19 cellular contexts compared by ENCODE assay signal in the genomic region with DNA sequence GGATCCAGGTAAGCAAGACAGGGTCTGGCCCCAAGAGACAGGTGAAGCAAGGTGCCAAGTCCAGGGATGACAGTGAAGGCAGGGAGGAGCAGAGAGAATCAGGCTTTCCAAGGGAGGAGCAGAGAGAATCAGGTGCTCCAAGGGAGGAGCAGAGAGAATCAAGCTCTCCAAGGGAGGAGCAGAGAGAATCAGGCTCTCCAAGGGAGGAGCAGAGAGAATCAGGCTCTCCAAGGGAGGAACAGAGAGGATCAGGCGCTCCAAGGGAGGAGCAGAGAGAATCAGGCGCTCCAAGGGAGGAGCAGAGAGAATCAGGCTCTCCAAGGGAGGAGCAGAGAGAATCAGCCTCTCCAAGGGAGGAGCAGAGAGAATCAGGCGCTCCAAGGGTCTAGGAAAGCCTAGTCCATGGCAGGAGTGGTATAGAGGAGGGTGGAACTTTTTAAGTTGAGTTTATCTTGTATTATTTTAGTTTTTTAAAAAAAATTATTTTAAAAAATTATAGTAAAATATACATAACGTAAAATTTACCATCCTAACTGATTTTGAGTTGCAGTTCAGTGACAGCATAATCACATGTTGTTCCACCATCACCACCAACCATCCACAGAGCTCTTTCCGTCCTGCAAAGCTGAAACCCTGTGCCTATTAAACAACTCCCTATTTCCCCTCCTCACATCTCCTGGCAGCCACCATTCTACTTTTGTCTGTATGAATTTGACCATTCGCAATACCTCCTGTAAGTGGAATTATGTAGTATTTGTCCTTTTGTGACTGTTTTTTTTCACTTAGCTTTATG.
DNase-seq lines count a peak whose midpoint lies in the region; FAIRE-seq and TF ChIP-seq lines count a peak whose summit lies in the region.
"Had no signal": no experiment of that assay in that cellular context is flagged by ENCODE, and none has a peak within 500 bp of the region (broad histone marks: within the 10 kb centered on the region; RNA-seq: fewer than 3 reads in every experiment).

No MANE protein-coding gene starts in this region.

- peak overlapping the region; percentile 66 for H3K9ac ChIP-seq in endothelial cell of umbilical vein (replicated peaks; ENCODE audit: extremely low read depth, insufficient read depth, low read length)
- H3K9ac ChIP-seq: BLaER1 had no signal

- CTCF ChIA-PET in RWPE1 (lab: Yijun Ruan, JAX) (interaction anchor here (1.6 kb wide), 1 partner anchor 139 kb away, joined by 6 read pairs; no protein-coding TSS in a partner anchor), endothelial cell of umbilical vein (lab: Charles Lee) (interaction anchor here (0.6 to 1.7 kb wide), 27 partner anchors 8 to 900 kb away, joined by 3 to 12 read pairs (median 4); no protein-coding TSS in a partner anchor)

- peaks cover 39% of the 10 kb centered on the region for H3K4me1 ChIP-seq in endothelial cell of umbilical vein (ENCODE audit: control insufficient read depth, extremely low read depth, insufficient read depth, low read length)
- peaks cover 0 to 33% (median 22%) of the 10 kb centered on the region in 4 donors for H3K4me1 ChIP-seq in tibial artery
- H3K4me1 ChIP-seq: BLaER1 had no signal

- peak overlapping the region; percentile 62 for H3K4me2 ChIP-seq in endothelial cell of umbilical vein (ENCODE audit: insufficient read depth, low read length)
- H3K4me2 ChIP-seq: BLaER1, hepatocyte had no signal

- TF ChIP-seq CTCF in RWPE1 (conservative IDR thresholded peaks at IDR 0.05; ENCODE audit: low read depth) (no peak), endothelial cell of umbilical vein (IDR thresholded peaks at IDR 0.05; ENCODE audit: extremely low read depth in 1 of 2, insufficient read depth in 1 of 2, low read depth in 1 of 2, low read length in 2 of 2) (no peak), neural crest cell (conservative IDR thresholded peaks at IDR 0.05) (no peak), tibial artery (IDR thresholded peaks at IDR 0.05) (no peak), WERI-Rb-1 (IDR thresholded peaks at IDR 0.05; ENCODE audit: low read depth, low read length) (no peak)

- peaks cover 15% of the 10 kb centered on the region for H3K4me1 Mint-ChIP-seq in neural crest cell
- H3K4me1 Mint-ChIP-seq: activated naive CD4-positive, alpha-beta T cell treated with anti-CD3 and anti-CD28 coated beads, Interleukin-2, amount 50 U/mL, for 24 hours had no signal

- H3K9me1 ChIP-seq in endothelial cell of umbilical vein (replicated peaks; ENCODE audit: control insufficient read depth, extremely low read depth, insufficient read depth, low read length), result no peaks in the 10 kb centered on the region

- H3K27ac ChIP-seq in RWPE1 (peak overlapping the region; percentile 69), endothelial cell of umbilical vein (ENCODE audit: insufficient read depth, low read depth, low read length) (peak overlapping the region; percentile 92), tibial artery (peak overlapping the region; percentile 61 to 75), WERI-Rb-1 (no peak overlapping the region)
- H3K27ac ChIP-seq: BLaER1, hepatocyte had no signal

- POLR2A ChIA-PET in RWPE1 (lab: Yijun Ruan, JAX; ENCODE audit: low non-redundant PET), result no interaction called here
- POLR2A ChIA-PET in endothelial cell of umbilical vein (lab: Charles Lee), result interaction anchor here (1.0 kb wide), 2 partner anchors 8 to 43 kb away, joined by 3 to 4 read pairs; no protein-coding TSS in a partner anchor

- peaks cover 5% of the 10 kb centered on the region for H3K36me3 Mint-ChIP-seq in neural crest cell (ENCODE audit: low read depth)
- H3K36me3 Mint-ChIP-seq: activated naive CD4-positive, alpha-beta T cell treated with anti-CD3 and anti-CD28 coated beads, Interleukin-2, amount 50 U/mL, for 24 hours had no signal

- H4K20me1 ChIP-seq in endothelial cell of umbilical vein (replicated peaks; ENCODE audit: control insufficient read depth, extremely low read depth, insufficient read depth, low read length), result no peaks in the 10 kb centered on the region
- H4K20me1 ChIP-seq: BLaER1 had no signal

- no peaks in the 10 kb centered on the region for H3K9me3 Mint-ChIP-seq in neural crest cell
- H3K9me3 Mint-ChIP-seq: activated naive CD4-positive, alpha-beta T cell treated with anti-CD3 and anti-CD28 coated beads, Interleukin-2, amount 50 U/mL, for 24 hours had no signal

- H3K9me3 ChIP-seq in endothelial cell of umbilical vein (replicated peaks; ENCODE audit: control insufficient read depth, insufficient read depth, low read length) (no peaks in the 10 kb centered on the region), tibial artery (peaks cover 0 to 2% (median 0%) of the 10 kb centered on the region in 3 donors), WERI-Rb-1 (ENCODE audit: severe bottlenecking) (no peaks in the 10 kb centered on the region)
- H3K9me3 ChIP-seq: BLaER1, Peyer's patch had no signal

- no peaks in the 10 kb centered on the region for H3K27me3 ChIP-seq in endothelial cell of umbilical vein (ENCODE audit: control insufficient read depth in 2 of 2, insufficient read depth in 2 of 2, low read length in 2 of 2)
- H3K27me3 ChIP-seq in tibial artery, result no peaks in the 10 kb centered on the region
- no peaks in the 10 kb centered on the region for H3K27me3 ChIP-seq in WERI-Rb-1 (ENCODE audit: insufficient read depth, low read depth, severe bottlenecking)
- H3K27me3 ChIP-seq: BLaER1, hepatocyte, Peyer's patch had no signal

- BruUV-seq in endothelial cell of umbilical vein (replicated peaks; lab: Mats Ljungman, UMichigan), result TSS peak; percentile 72

- peak; percentile 31 for TF ChIP-seq POLR2A in endothelial cell of umbilical vein (IDR thresholded peaks at IDR 0.05; ENCODE audit: low read depth, low read length)

- H3K79me2 ChIP-seq in endothelial cell of umbilical vein (ENCODE audit: control insufficient read depth, insufficient read depth, low read length), result peaks cover 79% of the 10 kb centered on the region
- H3K79me2 ChIP-seq: hepatocyte had no signal

- no peak overlapping the region for H3K4me3 Mint-ChIP-seq in neural crest cell
- H3K4me3 Mint-ChIP-seq: activated naive CD4-positive, alpha-beta T cell treated with anti-CD3 and anti-CD28 coated beads, Interleukin-2, amount 50 U/mL, for 24 hours had no signal

- H3K27ac Mint-ChIP-seq in neural crest cell (ENCODE audit: unreplicated experiment), result peak overlapping the region; percentile 44
- H3K27ac Mint-ChIP-seq: activated naive CD4-positive, alpha-beta T cell treated with anti-CD3 and anti-CD28 coated beads, Interleukin-2, amount 50 U/mL, for 24 hours had no signal

- H3K36me3 ChIP-seq in endothelial cell of umbilical vein (ENCODE audit: control insufficient read depth in 2 of 2, extremely low read depth in 1 of 2, insufficient read depth in 2 of 2, low read length in 2 of 2) (no peaks in the 10 kb centered on the region), tibial artery (no peaks in the 10 kb centered on the region), WERI-Rb-1 (no peaks in the 10 kb centered on the region)
- H3K36me3 ChIP-seq: BLaER1, Peyer's patch had no signal

- DNase-seq in RWPE1 (ENCODE audit: low spot score) (no peak), endothelial cell of umbilical vein (ENCODE audit: low read depth, low spot score) (no peak), neural crest cell (ENCODE audit: low read depth, low spot score) (no peak), tibial artery (no peak), SW 1271 (lab: John Stamatoyannopoulos, UW) (no peak), WERI-Rb-1 (no peak), medulla oblongata (ENCODE audit: extremely low spot score) (no peak)
- no peak for DNase-seq in stimulated activated CD4-positive, alpha-beta T cell treated with anti-CD3 and anti-CD28 coated beads, Interleukin-12 subunit alpha, Interleukin-12 subunit beta, amount 100 ng/mL, for 4 hours
- DNase-seq: caudate nucleus; DMS79 treated with DMSO at 0.1 percent for 48 hours; MM.1S; NCI-H2081; NCI-H526; Peyer's patch; stimulated activated CD4-positive, alpha-beta T cell treated with anti-CD3 and anti-CD28 coated beads, Interleukin-4, amount 100 ng/mL, for 1 hour; T-helper 2 cell had no signal

- FAIRE-seq in endothelial cell of umbilical vein (lab: Jason Lieb, UNC), result no peak

- no peak overlapping the region for H3K4me3 ChIP-seq in endothelial cell of umbilical vein (replicated peaks in 1 of 3; ENCODE audit: insufficient read depth in 1 of 3, low read depth in 1 of 3, low read length in 3 of 3)
- no peak overlapping the region for H3K4me3 ChIP-seq in tibial artery
- no peak overlapping the region for H3K4me3 ChIP-seq in WERI-Rb-1 (ENCODE audit: low read depth, low read length)
- H3K4me3 ChIP-seq: BLaER1, hepatocyte, Peyer's patch had no signal

- dilution Hi-C loops in endothelial cell of umbilical vein (cut with MboI; ENCODE audit: extremely low pct_ligation_motif_present, low sequenced_read_pairs), result no loop called here

- intact Hi-C loops in endothelial cell of umbilical vein (cut with micrococcal nuclease), result loop anchor here (1.0 kb wide), 6 partner anchors 8 to 58 kb away; no protein-coding TSS in a partner anchor
- intact Hi-C loops in tibial artery (cut with DNase I; ENCODE audit: low total_unique reads), result loop anchor here (10.0 kb wide), 1 partner anchor 62 kb away; the partner anchor contains the start of gene SASH1

- no peaks in the 10 kb centered on the region for H3K27me3 Mint-ChIP-seq in neural crest cell (ENCODE audit: low read depth)

- no peak overlapping the region for H2AFZ ChIP-seq in endothelial cell of umbilical vein (ENCODE audit: low read depth, low read length)
- H2AFZ ChIP-seq: hepatocyte had no signal

TF ChIP-seq in endothelial cell of umbilical vein, 7 proteins besides CTCF, POLR2A, EP300 and RAD21:
- TF ChIP-seq FOS (IDR thresholded peaks at IDR 0.05; ENCODE audit: borderline replicate concordance, insufficient read depth, low read length) (no peak), MYC (IDR thresholded peaks at IDR 0.05; ENCODE audit: low read depth, low read length) (no peak), EZH2 (IDR thresholded peaks at IDR 0.05; ENCODE audit: borderline replicate concordance, low read depth, low read length, severe bottlenecking) (no peak), JUN (IDR thresholded peaks at IDR 0.05; ENCODE audit: borderline replicate concordance, insufficient read depth, insufficient read length, low read depth) (no peak)
- TF ChIP-seq, protein P1, sequence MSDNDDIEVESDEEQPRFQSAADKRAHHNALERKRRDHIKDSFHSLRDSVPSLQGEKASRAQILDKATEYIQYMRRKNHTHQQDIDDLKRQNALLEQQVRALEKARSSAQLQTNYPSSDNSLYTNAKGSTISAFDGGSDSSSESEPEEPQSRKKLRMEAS (IDR thresholded peaks at IDR 0.05; ENCODE audit: insufficient read depth, insufficient read length), result no peak
